Comparison of ENCODE assay signal across 2 cellular contexts in the genomic region with DNA sequence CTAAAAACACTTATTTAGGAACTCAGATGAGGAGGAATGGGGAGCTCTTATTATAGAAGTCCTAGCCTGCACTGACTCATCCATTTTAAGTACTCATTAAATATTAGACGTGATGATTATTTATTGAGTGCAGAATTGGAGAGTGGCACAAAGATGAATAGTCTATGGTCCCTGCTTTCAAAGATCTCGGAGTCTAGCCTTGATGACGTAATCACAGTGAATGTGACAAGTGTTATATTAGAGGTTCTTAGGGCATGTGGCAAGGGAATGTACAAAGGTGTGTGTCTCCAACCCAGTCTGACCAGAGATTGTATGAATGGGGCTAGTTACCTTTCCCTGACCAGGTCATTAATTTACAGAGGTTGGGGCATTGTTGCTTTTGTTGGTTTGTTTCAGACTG.
A peak's percentile ranks its signal among the peaks of the same experiment; 100 is the strongest.
TF ChIP-seq lines count a peak whose summit lies in the region.

No MANE protein-coding gene starts in this region.

TF ChIP-seq in HepG2, 621 proteins besides CTCF, POLR2A, EP300 and RAD21 (continued from another document):
- TF ChIP-seq, protein P1, sequence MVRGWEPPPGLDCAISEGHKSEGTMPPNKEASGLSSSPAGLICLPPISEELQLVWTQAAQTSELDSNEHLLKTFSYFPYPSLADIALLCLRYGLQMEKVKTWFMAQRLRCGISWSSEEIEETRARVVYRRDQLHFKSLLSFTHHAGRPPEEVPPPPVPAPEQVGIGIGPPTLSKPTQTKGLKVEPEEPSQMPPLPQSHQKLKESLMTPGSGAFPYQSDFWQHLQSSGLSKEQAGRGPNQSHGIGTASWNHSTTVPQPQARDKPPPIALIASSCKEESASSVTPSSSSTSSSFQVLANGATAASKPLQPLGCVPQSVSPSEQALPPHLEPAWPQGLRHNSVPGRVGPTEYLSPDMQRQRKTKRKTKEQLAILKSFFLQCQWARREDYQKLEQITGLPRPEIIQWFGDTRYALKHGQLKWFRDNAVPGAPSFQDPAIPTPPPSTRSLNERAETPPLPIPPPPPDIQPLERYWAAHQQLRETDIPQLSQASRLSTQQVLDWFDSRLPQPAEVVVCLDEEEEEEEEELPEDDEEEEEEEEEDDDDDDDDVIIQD (CRISPR knock-in tag; IDR thresholded peaks at IDR 0.05; ENCODE audit: low read depth), result no peak
- TF ChIP-seq, protein P2, sequence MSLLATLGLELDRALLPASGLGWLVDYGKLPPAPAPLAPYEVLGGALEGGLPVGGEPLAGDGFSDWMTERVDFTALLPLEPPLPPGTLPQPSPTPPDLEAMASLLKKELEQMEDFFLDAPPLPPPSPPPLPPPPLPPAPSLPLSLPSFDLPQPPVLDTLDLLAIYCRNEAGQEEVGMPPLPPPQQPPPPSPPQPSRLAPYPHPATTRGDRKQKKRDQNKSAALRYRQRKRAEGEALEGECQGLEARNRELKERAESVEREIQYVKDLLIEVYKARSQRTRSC (CRISPR knock-in tag; IDR thresholded peaks at IDR 0.05; ENCODE audit: low read depth), result no peak
- TF ChIP-seq ATF7 (IDR thresholded peaks at IDR 0.05), result peak; percentile 98
- TF ChIP-seq ATF7 (CRISPR knock-in tag; IDR thresholded peaks at IDR 0.05), result no peak
- no peak for TF ChIP-seq ZNF383 (CRISPR knock-in tag; IDR thresholded peaks at IDR 0.05; ENCODE audit: borderline replicate concordance)
- TF ChIP-seq ZFX (CRISPR knock-in tag; IDR thresholded peaks at IDR 0.05; ENCODE audit: low read depth), result no peak
- TF ChIP-seq CEBPB (IDR thresholded peaks at IDR 0.05; ENCODE audit: borderline replicate concordance, low read depth, low read length), result peak; percentile 41; the same call in 1 of the 2 replicates
- TF ChIP-seq CENPT (CRISPR knock-in tag; IDR thresholded peaks at IDR 0.05; ENCODE audit: low read depth), result no peak
- TF ChIP-seq, protein P3, sequence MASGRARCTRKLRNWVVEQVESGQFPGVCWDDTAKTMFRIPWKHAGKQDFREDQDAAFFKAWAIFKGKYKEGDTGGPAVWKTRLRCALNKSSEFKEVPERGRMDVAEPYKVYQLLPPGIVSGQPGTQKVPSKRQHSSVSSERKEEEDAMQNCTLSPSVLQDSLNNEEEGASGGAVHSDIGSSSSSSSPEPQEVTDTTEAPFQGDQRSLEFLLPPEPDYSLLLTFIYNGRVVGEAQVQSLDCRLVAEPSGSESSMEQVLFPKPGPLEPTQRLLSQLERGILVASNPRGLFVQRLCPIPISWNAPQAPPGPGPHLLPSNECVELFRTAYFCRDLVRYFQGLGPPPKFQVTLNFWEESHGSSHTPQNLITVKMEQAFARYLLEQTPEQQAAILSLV (CRISPR knock-in tag; IDR thresholded peaks at IDR 0.05; ENCODE audit: borderline replicate concordance), result no peak
- no peak for TF ChIP-seq ZFP82 (CRISPR knock-in tag; IDR thresholded peaks at IDR 0.05; ENCODE audit: borderline replicate concordance)
- TF ChIP-seq CREB1 (IDR thresholded peaks at IDR 0.05), result peak; percentile 92
- no peak for TF ChIP-seq CREB1 (CRISPR knock-in tag; IDR thresholded peaks at IDR 0.05)
- no peak for TF ChIP-seq RNF2 (conservative IDR thresholded peaks at IDR 0.05; ENCODE audit: low read depth)
- TF ChIP-seq ZSCAN12 (CRISPR knock-in tag; IDR thresholded peaks at IDR 0.05), result no peak
- no peak for TF ChIP-seq TP53 (CRISPR knock-in tag; conservative IDR thresholded peaks at IDR 0.05)

TF ChIP-seq in K562, 482 proteins besides CTCF, POLR2A, EP300 and RAD21 (continues in another document):
- TF ChIP-seq, protein P4, sequence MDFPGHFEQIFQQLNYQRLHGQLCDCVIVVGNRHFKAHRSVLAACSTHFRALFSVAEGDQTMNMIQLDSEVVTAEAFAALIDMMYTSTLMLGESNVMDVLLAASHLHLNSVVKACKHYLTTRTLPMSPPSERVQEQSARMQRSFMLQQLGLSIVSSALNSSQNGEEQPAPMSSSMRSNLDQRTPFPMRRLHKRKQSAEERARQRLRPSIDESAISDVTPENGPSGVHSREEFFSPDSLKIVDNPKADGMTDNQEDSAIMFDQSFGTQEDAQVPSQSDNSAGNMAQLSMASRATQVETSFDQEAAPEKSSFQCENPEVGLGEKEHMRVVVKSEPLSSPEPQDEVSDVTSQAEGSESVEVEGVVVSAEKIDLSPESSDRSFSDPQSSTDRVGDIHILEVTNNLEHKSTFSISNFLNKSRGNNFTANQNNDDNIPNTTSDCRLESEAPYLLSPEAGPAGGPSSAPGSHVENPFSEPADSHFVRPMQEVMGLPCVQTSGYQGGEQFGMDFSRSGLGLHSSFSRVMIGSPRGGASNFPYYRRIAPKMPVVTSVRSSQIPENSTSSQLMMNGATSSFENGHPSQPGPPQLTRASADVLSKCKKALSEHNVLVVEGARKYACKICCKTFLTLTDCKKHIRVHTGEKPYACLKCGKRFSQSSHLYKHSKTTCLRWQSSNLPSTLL (IDR thresholded peaks at IDR 0.05), result no peak
- TF ChIP-seq U2AF2 (optimal IDR thresholded peaks at IDR 0.05; ENCODE audit: low read depth, low read length) (no peak), IFI16 (CRISPR knock-in tag; IDR thresholded peaks at IDR 0.05) (no peak), MCM3 (IDR thresholded peaks at IDR 0.05) (no peak), ZNF274 (IDR thresholded peaks at IDR 0.05; ENCODE audit: borderline replicate concordance, low read depth, low read length) (no peak), CEBPG (CRISPR knock-in tag; IDR thresholded peaks at IDR 0.05) (0 out of 2 replicates have a peak, but pooled peaks have one; percentile 44), CEBPG (tag; conservative IDR thresholded peaks at IDR 0.05 in 1 of 2, IDR thresholded peaks at IDR 0.05 in 1 of 2) (peak; percentile 32 to 40; a peak in 1 of 4 replicates), PCBP2 (IDR thresholded peaks at IDR 0.05; ENCODE audit: low read depth, low read length, poor library complexity, severe bottlenecking) (no peak), TRIM24 (IDR thresholded peaks at IDR 0.05) (no peak), ZNF175 (CRISPR knock-in tag; IDR thresholded peaks at IDR 0.05; ENCODE audit: low read depth) (no peak), CEBPB (tag; IDR thresholded peaks at IDR 0.05) (peak; percentile 39), HMGN3 (IDR thresholded peaks at IDR 0.05; ENCODE audit: borderline replicate concordance, extremely low read depth, insufficient read length, low read depth, low read length) (no peak)
- TF ChIP-seq, protein P5, sequence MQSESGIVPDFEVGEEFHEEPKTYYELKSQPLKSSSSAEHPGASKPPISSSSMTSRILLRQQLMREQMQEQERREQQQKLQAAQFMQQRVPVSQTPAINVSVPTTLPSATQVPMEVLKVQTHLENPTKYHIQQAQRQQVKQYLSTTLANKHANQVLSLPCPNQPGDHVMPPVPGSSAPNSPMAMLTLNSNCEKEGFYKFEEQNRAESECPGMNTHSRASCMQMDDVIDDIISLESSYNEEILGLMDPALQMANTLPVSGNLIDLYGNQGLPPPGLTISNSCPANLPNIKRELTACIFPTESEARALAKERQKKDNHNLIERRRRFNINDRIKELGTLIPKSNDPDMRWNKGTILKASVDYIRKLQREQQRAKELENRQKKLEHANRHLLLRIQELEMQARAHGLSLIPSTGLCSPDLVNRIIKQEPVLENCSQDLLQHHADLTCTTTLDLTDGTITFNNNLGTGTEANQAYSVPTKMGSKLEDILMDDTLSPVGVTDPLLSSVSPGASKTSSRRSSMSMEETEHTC (IDR thresholded peaks at IDR 0.05), result no peak
- TF ChIP-seq, protein P6, sequence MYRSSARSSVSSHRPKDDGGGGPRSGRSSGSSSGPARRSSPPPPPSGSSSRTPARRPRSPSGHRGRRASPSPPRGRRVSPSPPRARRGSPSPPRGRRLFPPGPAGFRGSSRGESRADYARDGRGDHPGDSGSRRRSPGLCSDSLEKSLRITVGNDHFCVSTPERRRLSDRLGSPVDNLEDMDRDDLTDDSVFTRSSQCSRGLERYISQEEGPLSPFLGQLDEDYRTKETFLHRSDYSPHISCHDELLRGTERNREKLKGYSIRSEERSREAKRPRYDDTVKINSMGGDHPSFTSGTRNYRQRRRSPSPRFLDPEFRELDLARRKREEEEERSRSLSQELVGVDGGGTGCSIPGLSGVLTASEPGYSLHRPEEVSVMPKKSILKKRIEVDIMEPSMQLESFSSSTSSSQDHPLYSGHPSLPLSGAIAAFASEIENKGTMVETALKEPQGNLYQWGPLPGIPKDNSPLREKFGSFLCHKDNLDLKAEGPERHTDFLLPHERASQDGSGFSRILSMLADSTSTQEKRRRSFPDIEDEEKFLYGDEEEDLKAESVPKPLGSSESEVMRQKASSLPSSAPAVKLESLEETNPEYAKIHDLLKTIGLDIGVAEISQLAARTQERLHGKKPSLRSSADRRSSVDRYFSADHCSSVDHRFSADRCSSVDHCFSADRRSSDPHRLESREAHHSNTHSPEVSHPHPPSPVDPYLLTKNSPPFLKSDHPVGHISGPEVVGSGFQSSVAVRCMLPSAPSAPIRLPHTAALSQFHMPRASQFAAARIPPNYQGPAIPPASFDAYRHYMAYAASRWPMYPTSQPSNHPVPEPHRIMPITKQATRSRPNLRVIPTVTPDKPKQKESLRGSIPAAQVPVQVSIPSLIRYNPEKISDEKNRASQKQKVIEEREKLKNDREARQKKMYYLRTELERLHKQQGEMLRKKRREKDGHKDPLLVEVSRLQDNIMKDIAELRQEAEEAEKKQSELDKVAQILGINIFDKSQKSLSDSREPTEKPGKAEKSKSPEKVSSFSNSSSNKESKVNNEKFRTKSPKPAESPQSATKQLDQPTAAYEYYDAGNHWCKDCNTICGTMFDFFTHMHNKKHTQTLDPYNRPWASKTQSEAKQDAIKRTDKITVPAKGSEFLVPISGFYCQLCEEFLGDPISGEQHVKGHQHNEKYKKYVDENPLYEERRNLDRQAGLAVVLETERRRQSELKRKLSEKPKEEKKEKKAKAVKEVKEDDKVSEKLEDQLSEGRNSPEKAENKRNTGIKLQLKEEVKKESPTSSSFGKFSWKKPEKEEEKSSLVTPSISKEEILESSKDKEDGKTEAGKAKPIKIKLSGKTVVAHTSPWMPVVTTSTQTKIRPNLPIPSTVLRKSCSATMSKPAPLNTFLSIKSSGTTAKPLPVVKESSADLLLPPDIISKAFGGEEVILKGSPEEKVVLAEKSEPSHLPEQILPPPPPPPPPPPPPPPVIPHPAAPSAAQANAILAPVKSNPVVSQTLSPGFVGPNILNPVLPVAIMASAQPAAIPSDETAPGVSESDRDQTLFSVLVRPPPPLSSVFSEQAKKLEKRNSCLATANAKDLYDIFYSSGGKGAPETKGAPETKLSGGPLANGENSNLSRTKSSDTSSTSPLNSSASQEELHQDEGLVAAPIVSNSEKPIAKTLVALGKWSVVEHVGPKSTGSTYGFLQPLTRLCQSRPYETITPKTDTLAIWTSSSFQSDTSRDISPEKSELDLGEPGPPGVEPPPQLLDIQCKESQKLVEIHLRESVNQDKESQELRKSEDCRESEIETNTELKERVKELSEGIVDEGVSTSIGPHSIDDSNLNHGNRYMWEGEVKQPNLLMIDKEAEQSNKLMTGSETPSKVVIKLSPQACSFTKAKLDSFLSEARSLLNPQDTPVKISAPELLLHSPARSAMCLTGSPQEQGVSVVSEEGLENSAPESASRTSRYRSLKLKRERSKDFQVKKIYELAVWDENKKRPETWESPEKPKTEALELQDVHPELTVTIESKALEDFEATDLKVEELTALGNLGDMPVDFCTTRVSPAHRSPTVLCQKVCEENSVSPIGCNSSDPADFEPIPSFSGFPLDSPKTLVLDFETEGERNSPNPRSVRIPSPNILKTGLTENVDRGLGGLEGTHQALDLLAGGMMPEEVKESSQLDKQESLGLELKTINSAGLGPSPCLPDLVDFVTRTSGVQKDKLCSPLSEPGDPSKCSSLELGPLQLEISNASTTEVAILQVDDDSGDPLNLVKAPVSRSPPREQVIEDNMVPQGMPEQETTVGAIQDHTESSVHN (IDR thresholded peaks at IDR 0.05; ENCODE audit: borderline replicate concordance in 1 of 2, low read depth in 1 of 2), result no peak
- TF ChIP-seq, protein P7, sequence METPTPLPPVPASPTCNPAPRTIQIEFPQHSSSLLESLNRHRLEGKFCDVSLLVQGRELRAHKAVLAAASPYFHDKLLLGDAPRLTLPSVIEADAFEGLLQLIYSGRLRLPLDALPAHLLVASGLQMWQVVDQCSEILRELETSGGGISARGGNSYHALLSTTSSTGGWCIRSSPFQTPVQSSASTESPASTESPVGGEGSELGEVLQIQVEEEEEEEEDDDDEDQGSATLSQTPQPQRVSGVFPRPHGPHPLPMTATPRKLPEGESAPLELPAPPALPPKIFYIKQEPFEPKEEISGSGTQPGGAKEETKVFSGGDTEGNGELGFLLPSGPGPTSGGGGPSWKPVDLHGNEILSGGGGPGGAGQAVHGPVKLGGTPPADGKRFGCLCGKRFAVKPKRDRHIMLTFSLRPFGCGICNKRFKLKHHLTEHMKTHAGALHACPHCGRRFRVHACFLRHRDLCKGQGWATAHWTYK (CRISPR knock-in tag; IDR thresholded peaks at IDR 0.05), result no peak
- TF ChIP-seq, protein P8, sequence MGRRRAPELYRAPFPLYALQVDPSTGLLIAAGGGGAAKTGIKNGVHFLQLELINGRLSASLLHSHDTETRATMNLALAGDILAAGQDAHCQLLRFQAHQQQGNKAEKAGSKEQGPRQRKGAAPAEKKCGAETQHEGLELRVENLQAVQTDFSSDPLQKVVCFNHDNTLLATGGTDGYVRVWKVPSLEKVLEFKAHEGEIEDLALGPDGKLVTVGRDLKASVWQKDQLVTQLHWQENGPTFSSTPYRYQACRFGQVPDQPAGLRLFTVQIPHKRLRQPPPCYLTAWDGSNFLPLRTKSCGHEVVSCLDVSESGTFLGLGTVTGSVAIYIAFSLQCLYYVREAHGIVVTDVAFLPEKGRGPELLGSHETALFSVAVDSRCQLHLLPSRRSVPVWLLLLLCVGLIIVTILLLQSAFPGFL (CRISPR knock-in tag; IDR thresholded peaks at IDR 0.05), result no peak
- TF ChIP-seq, protein P9, sequence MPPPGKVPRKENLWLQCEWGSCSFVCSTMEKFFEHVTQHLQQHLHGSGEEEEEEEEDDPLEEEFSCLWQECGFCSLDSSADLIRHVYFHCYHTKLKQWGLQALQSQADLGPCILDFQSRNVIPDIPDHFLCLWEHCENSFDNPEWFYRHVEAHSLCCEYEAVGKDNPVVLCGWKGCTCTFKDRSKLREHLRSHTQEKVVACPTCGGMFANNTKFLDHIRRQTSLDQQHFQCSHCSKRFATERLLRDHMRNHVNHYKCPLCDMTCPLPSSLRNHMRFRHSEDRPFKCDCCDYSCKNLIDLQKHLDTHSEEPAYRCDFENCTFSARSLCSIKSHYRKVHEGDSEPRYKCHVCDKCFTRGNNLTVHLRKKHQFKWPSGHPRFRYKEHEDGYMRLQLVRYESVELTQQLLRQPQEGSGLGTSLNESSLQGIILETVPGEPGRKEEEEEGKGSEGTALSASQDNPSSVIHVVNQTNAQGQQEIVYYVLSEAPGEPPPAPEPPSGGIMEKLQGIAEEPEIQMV (tag; conservative IDR thresholded peaks at IDR 0.05; ENCODE audit: low read depth), result no peak
- TF ChIP-seq, protein P10, sequence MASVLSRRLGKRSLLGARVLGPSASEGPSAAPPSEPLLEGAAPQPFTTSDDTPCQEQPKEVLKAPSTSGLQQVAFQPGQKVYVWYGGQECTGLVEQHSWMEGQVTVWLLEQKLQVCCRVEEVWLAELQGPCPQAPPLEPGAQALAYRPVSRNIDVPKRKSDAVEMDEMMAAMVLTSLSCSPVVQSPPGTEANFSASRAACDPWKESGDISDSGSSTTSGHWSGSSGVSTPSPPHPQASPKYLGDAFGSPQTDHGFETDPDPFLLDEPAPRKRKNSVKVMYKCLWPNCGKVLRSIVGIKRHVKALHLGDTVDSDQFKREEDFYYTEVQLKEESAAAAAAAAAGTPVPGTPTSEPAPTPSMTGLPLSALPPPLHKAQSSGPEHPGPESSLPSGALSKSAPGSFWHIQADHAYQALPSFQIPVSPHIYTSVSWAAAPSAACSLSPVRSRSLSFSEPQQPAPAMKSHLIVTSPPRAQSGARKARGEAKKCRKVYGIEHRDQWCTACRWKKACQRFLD (CRISPR knock-in tag; IDR thresholded peaks at IDR 0.05), result no peak
- TF ChIP-seq, protein P11, sequence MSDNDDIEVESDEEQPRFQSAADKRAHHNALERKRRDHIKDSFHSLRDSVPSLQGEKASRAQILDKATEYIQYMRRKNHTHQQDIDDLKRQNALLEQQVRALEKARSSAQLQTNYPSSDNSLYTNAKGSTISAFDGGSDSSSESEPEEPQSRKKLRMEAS (CRISPR knock-in tag; IDR thresholded peaks at IDR 0.05), result no peak
